Comparison of ENCODE assay signal across 9 cellular contexts in genomic region chr6:159983641-159984080, GRCh38. TPM values are rescaled to one million over a fixed set of nuclear protein-coding genes. Genes with fewer than 3 reads are reported as not detected.
A peak's percentile ranks its signal among the peaks of the same experiment; 100 is the strongest.
DNase-seq lines count a peak whose midpoint lies in the region; ATAC-seq and TF ChIP-seq lines count a peak whose summit lies in the region.
"Had no signal": no experiment of that assay in that cellular context is flagged by ENCODE, and none has a peak within 500 bp of the region (broad histone marks: within the 10 kb centered on the region; RNA-seq: fewer than 3 reads in every experiment).

No MANE protein-coding gene starts in this region.

- H3K4me1 ChIP-seq in endodermal cell (ENCODE audit: control insufficient read depth, insufficient read depth, low read length), result peaks cover 9% of the 10 kb centered on the region

- H3K4me1 Mint-ChIP-seq in endodermal cell, result peaks cover 45% of the 10 kb centered on the region

- DNase-seq in HT1080 (ENCODE audit: low read depth), result peak; percentile 28
- DNase-seq in SIG-M5 treated with dmso at 0.1 percent for 504 hours (lab: John Stamatoyannopoulos, UW; ENCODE audit: unreplicated experiment), result peak; percentile 93
- DNase-seq in epithelial cell of prostate (ENCODE audit: low read depth, low spot score), result no peak
- no peak for DNase-seq in sciatic nerve (ENCODE audit: low spot score)
- DNase-seq in endodermal cell, result no peak
- DNase-seq: esophagus squamous epithelium had no signal

- 66 to 83% methylated on average over 2 of the region's 2 CpGs for WGBS in endodermal cell (ENCODE audit: insufficient coverage in 1 of 2, insufficient read length in 1 of 2), 2 experiments

- no peak overlapping the region for H3K4me3 ChIP-seq in endodermal cell (ENCODE audit: low read length)
- H3K4me3 ChIP-seq: esophagus squamous epithelium, MG63 had no signal

- H3K9me3 Mint-ChIP-seq in endodermal cell, result no peaks in the 10 kb centered on the region

- peak; percentile 35 for ATAC-seq in sciatic nerve
- ATAC-seq in HG03196 (IDR thresholded peaks at IDR 0.05; ENCODE audit: unreplicated experiment), result no peak
- ATAC-seq in HG03571 (IDR thresholded peaks at IDR 0.05; ENCODE audit: unreplicated experiment), result no peak

- H3K27me3 Mint-ChIP-seq in endodermal cell (ENCODE audit: insufficient read depth), result no peaks in the 10 kb centered on the region

- TF ChIP-seq CTCF in endodermal cell (conservative IDR thresholded peaks at IDR 0.05), result no peak

- no peaks in the 10 kb centered on the region for H3K9me3 ChIP-seq in endodermal cell (ENCODE audit: control insufficient read depth, low read length)
- H3K9me3 ChIP-seq: esophagus squamous epithelium, MG63 had no signal

- H3K27me3 ChIP-seq in endodermal cell (ENCODE audit: control insufficient read depth, insufficient read depth, low read length, poor library complexity, severe bottlenecking), result no peaks in the 10 kb centered on the region
- H3K27me3 ChIP-seq: esophagus squamous epithelium, MG63 had no signal

- H3K4me3 Mint-ChIP-seq in endodermal cell, result no peak overlapping the region

- intact Hi-C loops in sciatic nerve (cut with DNase I), result no loop called here

- H3K27ac ChIP-seq in epithelial cell of prostate (peak overlapping the region; percentile 48), endodermal cell (ENCODE audit: low read depth, low read length) (no peak overlapping the region)

- H3K36me3 ChIP-seq in endodermal cell (ENCODE audit: control insufficient read depth, insufficient read depth, low read length), result no peaks in the 10 kb centered on the region
- H3K36me3 ChIP-seq: esophagus squamous epithelium, MG63 had no signal

- no peak overlapping the region for H3K9ac ChIP-seq in endodermal cell (ENCODE audit: extremely low read depth, low read length, poor library complexity, severe bottlenecking)

- H3K27ac Mint-ChIP-seq in endodermal cell, result no peak overlapping the region

- peaks cover under 1% of the 10 kb centered on the region for H3K36me3 Mint-ChIP-seq in endodermal cell (ENCODE audit: low read depth)

RNA-seq across cellular contexts. Expression of gene IGF2R, which starts 14.8 kb away (rescaled TPM):
- total RNA-seq in HT1080 (2014; rRNA removed; shearing (Covaris generic)), result 38.1 and 39.1 TPM in 2 replicates
- polyA plus RNA-seq in HT1080 (2015; cell fraction: cytosol; rRNA removed), result 21.5 and 25.1 TPM in 2 replicates
- 236 and 253 TPM in 2 replicates for polyA plus RNA-seq in HT1080 (2015; cell fraction: nucleus; rRNA removed)
- 71.7 TPM for total RNA-seq in sciatic nerve
- 100 to 1,000 TPM; 103 to 130 TPM for total RNA-seq in endodermal cell
- 42.4 TPM for polyA plus RNA-seq in endodermal cell (2013, experiment 1 of 2)
- polyA plus RNA-seq in endodermal cell (2013, experiment 2 of 2), result 45.1 TPM

Comparison
In these comparisons a context has a peak if more than half of its experiments do, and no peak if none do; other contexts are left out.
1. DNase-seq: peak in HT1080 (single experiment) and SIG-M5 treated with dmso at 0.1 percent for 504 hours (single experiment); none in epithelial cell of prostate (single experiment), sciatic nerve (single experiment) and endodermal cell (single experiment).